In genomic region chr19:1811472-1811894, GRCh38 we compare ENCODE assay signal across 8 cellular contexts. TPM values are rescaled to one million over a fixed set of nuclear protein-coding genes. Genes with fewer than 3 reads are reported as not detected.
DNase-seq lines count a peak whose midpoint lies in the region; ATAC-seq and TF ChIP-seq lines count a peak whose summit lies in the region.

No MANE protein-coding gene starts in this region.

- no peak for TF ChIP-seq POLR2A in spleen (IDR thresholded peaks at IDR 0.05)

- H3K4me3 ChIP-seq in DOHH2 (ENCODE audit: low read length) (peak overlapping the region; percentile 75), NT2/D1 (ENCODE audit: insufficient read length, low read depth) (peak overlapping the region; percentile 37), left ventricle myocardium inferior (peak overlapping the region; percentile 71), spleen (peak overlapping the region in 7 of 8 donors; percentile 49 to 81 (median 51))

- H3K9ac ChIP-seq in NT2/D1 (ENCODE audit: insufficient read length, low read depth) = peak overlapping the region; percentile 64

- H3K9me2 ChIP-seq in DOHH2 (replicated peaks; ENCODE audit: control insufficient read depth, low read length) = no peaks in the 10 kb centered on the region

- intact Hi-C loops in left ventricle myocardium inferior (cut with micrococcal nuclease) = no loop called here
- intact Hi-C loops in spleen (cut with DNase I; ENCODE audit: low total_unique reads) = no loop called here

- H4K20me1 ChIP-seq in DOHH2 (ENCODE audit: control insufficient read depth, insufficient read depth, low read depth, low read length) = no peaks in the 10 kb centered on the region

- H3F3A ChIP-seq in DOHH2 (ENCODE audit: control insufficient read depth, insufficient read depth) = no peaks in the 10 kb centered on the region

- H3K36me3 ChIP-seq in DOHH2 (ENCODE audit: control insufficient read depth, low read length) = peaks cover 15% of the 10 kb centered on the region; the same call in 1 of the 2 replicates
- H3K36me3 ChIP-seq in NT2/D1 (ENCODE audit: insufficient read depth, insufficient read length, low read length) = peaks cover 22% of the 10 kb centered on the region
- H3K36me3 ChIP-seq in left ventricle myocardium inferior = peaks cover 18% of the 10 kb centered on the region
- peaks cover 0 to 25% (median 20%) of the 10 kb centered on the region in 6 donors for H3K36me3 ChIP-seq in spleen

- DNase-seq in NT2/D1 (ENCODE audit: low read depth, low spot score) (no peak), left ventricle myocardium inferior (peak; percentile 41), spleen (peak; percentile 86), KG1 (lab: John Stamatoyannopoulos, UW) (no peak)
- peak; percentile 35 for DNase-seq in activated effector memory CD4-positive, alpha-beta T cell treated with Interleukin-2 at 50 U/mL for 16 hours

- H3K9me3 ChIP-seq in DOHH2 (ENCODE audit: control insufficient read depth, insufficient read depth, low read length) (no peaks in the 10 kb centered on the region), NT2/D1 (ENCODE audit: insufficient read depth, low read length) (no peaks in the 10 kb centered on the region), left ventricle myocardium inferior (replicated peaks) (no peaks in the 10 kb centered on the region), spleen (no peaks in the 10 kb centered on the region)

- no peak for TF ChIP-seq CTCF in DOHH2 (IDR thresholded peaks at IDR 0.05; ENCODE audit: low read depth, low read length, poor library complexity, severe bottlenecking)
- TF ChIP-seq CTCF in left ventricle myocardium inferior (IDR thresholded peaks at IDR 0.05; ENCODE audit: borderline replicate concordance) = no peak
- no peak for TF ChIP-seq CTCF in spleen (IDR thresholded peaks at IDR 0.05 in 8 of 11, conservative IDR thresholded peaks at IDR 0.05 in 3 of 11)

- ATAC-seq in HG02970 (IDR thresholded peaks at IDR 0.05; ENCODE audit: low FRiP score, unreplicated experiment) (no peak), HG02759 (IDR thresholded peaks at IDR 0.05; ENCODE audit: unreplicated experiment) (no peak)

- no peak overlapping the region for H3K27ac ChIP-seq in DOHH2 (ENCODE audit: low read depth, low read length)
- H3K27ac ChIP-seq in left ventricle myocardium inferior (replicated peaks) = peak overlapping the region; percentile 69
- H3K27ac ChIP-seq in spleen = peak overlapping the region; percentile 68 to 93 (median 83)

- H3K27me3 ChIP-seq in DOHH2 (ENCODE audit: control insufficient read depth, low read length) (no peaks in the 10 kb centered on the region), NT2/D1 (ENCODE audit: insufficient read depth, insufficient read length) (no peaks in the 10 kb centered on the region), left ventricle myocardium inferior (ENCODE audit: low read depth) (no peaks in the 10 kb centered on the region), spleen (replicated peaks in 1 of 7) (no peaks in the 10 kb centered on the region)

- H3K4me1 ChIP-seq in DOHH2 (ENCODE audit: control insufficient read depth, low read length) (peaks cover 21% of the 10 kb centered on the region), NT2/D1 (ENCODE audit: insufficient read depth, insufficient read length) (peaks cover 21% of the 10 kb centered on the region), left ventricle myocardium inferior (peaks cover 22% of the 10 kb centered on the region), spleen (peaks cover 10 to 46% (median 31%) of the 10 kb centered on the region in 6 donors)

- peak overlapping the region; percentile 77 for H3K4me2 ChIP-seq in DOHH2 (ENCODE audit: low read length)

- 24 to 39% (median 35%) methylated on average over 13 of the region's 13 CpGs for WGBS in spleen, 5 donors

- no peaks in the 10 kb centered on the region for H3K79me2 ChIP-seq in DOHH2 (ENCODE audit: control insufficient read depth, low read length)

RNA-seq across cellular contexts. Expression of gene ATP8B3, which starts 0.6 kb away (rescaled TPM):
- total RNA-seq in left ventricle myocardium inferior = 0.41 TPM
- 10 to 100 TPM in 1 of 7 donors, 1 to 10 TPM in 6; 5.4 to 10.1 (median 7.3) TPM for total RNA-seq in spleen
- polyA plus RNA-seq in spleen = 1 to 10 TPM; 1.9 to 3.9 (median 2.3) TPM

RNA-seq across cellular contexts. Expression of gene REXO1, which starts 36.8 kb away (rescaled TPM):
- 17.7 TPM for total RNA-seq in left ventricle myocardium inferior
- 10 to 100 TPM; 35.7 to 88.1 (median 59.2) TPM for total RNA-seq in spleen
- polyA plus RNA-seq in spleen = 10 to 100 TPM; 13.4 to 52.3 (median 27.4) TPM

RNA-seq across cellular contexts. Expression of gene KLF16, which starts 51.9 kb away (rescaled TPM):
- 6.4 TPM for total RNA-seq in left ventricle myocardium inferior
- 10 to 100 TPM; 12.9 to 39.0 (median 29.5) TPM for total RNA-seq in spleen
- polyA plus RNA-seq in spleen = 10 to 100 TPM in 1 of 3 donors, 1 to 10 TPM in 2; 7.1 to 19.5 (median 8.1) TPM

RNA-seq across cellular contexts. Expression of gene ONECUT3, which starts 58.2 kb away (rescaled TPM):
- total RNA-seq in left ventricle myocardium inferior = not detected
- not detected for total RNA-seq in spleen
- polyA plus RNA-seq in spleen = not detected

Comparison
In these comparisons a context has a peak if more than half of its experiments do, and no peak if none do; other contexts are left out.
1. DNase-seq: peak in activated effector memory CD4-positive, alpha-beta T cell treated with Interleukin-2 at 50 U/mL for 16 hours (single experiment), left ventricle myocardium inferior (single experiment) and spleen (single experiment); none in NT2/D1 (single experiment) and KG1 (single experiment).
2. Peak in every context shown above with its lines, with median percentiles within 50 percentile points of each other: H3K4me3 ChIP-seq.